14 cellular contexts compared by ENCODE assay signal in the genomic region with DNA sequence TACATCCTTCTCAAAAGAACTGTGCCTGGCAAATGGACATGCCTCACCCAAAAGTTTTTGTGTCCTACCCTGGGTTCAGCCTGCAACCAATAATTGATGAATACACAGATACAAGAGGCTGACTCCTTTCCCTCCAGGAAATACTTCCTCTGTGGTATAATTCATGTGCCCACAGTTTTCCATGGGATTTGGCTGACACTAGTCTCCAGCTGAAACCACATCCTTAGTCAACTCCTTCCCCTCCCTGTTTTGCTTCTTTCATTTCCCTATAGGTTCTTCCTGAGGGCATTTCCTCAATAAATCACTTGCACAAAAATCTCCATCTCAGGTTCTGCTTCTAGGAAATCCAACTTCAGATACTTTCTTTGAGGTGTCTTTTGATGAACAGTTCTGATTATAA.
"Had no signal": no experiment of that assay in that cellular context is flagged by ENCODE, and none has a peak within 500 bp of the region (broad histone marks: within the 10 kb centered on the region; RNA-seq: fewer than 3 reads in every experiment).

No MANE protein-coding gene starts in this region.

- H3K27me3 ChIP-seq: tibial artery, uterus had no signal

- H3K4me3 ChIP-seq: lower lobe of right lung, skin epidermis, tibial artery, uterus had no signal

- H3K9me3 ChIP-seq: lower lobe of right lung, tibial artery, uterus had no signal

- H3K4me1 ChIP-seq: lower lobe of right lung, parathyroid adenoma, uterus had no signal

- H3K36me3 ChIP-seq: lower lobe of right lung, tibial artery, uterus had no signal

- H3K27ac ChIP-seq: lower lobe of right lung, parathyroid adenoma, skin epidermis, tibial artery, uterus had no signal

- DNase-seq: activated CD4-positive, alpha-beta T cell treated with anti-CD3 and anti-CD28 coated beads, Interleukin-2, amount 50 U/mL, for 1 hour; activated naive CD4-positive, alpha-beta T cell treated with anti-CD3 and anti-CD28 coated beads, Interleukin-2, amount 10 ng/mL, durations not matched to agents 7 days and 5 days; activated T-cell treated with anti-CD3 and anti-CD28 coated beads for 4 hours; effector CD4-positive, alpha-beta T cell; erythroblast; lower lobe of right lung; midbrain; naive B cell; tibial artery; uterus had no signal

- ATAC-seq: activated T-helper 17 cell treated with anti-CD3 and anti-CD28 coated beads, Interleukin-2, amount 50 U/mL, for 72 hours; lower lobe of right lung; stimulated activated effector memory CD8-positive, alpha-beta T cell treated with anti-CD3 and anti-CD28 coated beads, Interleukin-12 subunit alpha, Interleukin-12 subunit beta, amount 100 ng/mL, for 72 hours had no signal
